19 cellular contexts compared by ENCODE assay signal in genomic region chr6:127475823-127476176, GRCh38. TPM values are rescaled to one million over a fixed set of nuclear protein-coding genes. Genes with fewer than 3 reads are reported as not detected.
A peak's percentile ranks its signal among the peaks of the same experiment; 100 is the strongest.
DNase-seq lines count a peak whose midpoint lies in the region; ATAC-seq, FAIRE-seq and TF ChIP-seq lines count a peak whose summit lies in the region.
"Had no signal": no experiment of that assay in that cellular context is flagged by ENCODE, and none has a peak within 500 bp of the region (broad histone marks: within the 10 kb centered on the region; RNA-seq: fewer than 3 reads in every experiment).

No MANE protein-coding gene starts in this region.

- TF ChIP-seq CTCF in HepG2 (CRISPR knock-in tag; IDR thresholded peaks at IDR 0.05): no peak
- TF ChIP-seq CTCF in right lobe of liver (IDR thresholded peaks at IDR 0.05): no peak
- TF ChIP-seq CTCF in WTC11 (IDR thresholded peaks at IDR 0.05): no peak
- no peak for TF ChIP-seq CTCF in nephron progenitor cell (IDR thresholded peaks at IDR 0.05)
- no peak for TF ChIP-seq CTCF in gastrocnemius medialis (IDR thresholded peaks at IDR 0.05 in 4 of 5, conservative IDR thresholded peaks at IDR 0.05 in 1 of 5)

- no peak overlapping the region for H2AFZ ChIP-seq in HepG2 (ENCODE audit: low read length)

- H3K9ac ChIP-seq in HepG2 (ENCODE audit: insufficient read depth, low read depth, low read length): no peak overlapping the region

- H3K27ac Mint-ChIP-seq in WTC11 (peak overlapping the region; percentile 15; the same call in 1 of the 2 replicates), nephron progenitor cell (peak overlapping the region; percentile 23)
- H3K27ac Mint-ChIP-seq: B cell; CD4-positive, alpha-beta T cell had no signal

- peaks cover 69% of the 10 kb centered on the region for H3K36me3 Mint-ChIP-seq in WTC11
- peaks cover 41% of the 10 kb centered on the region for H3K36me3 Mint-ChIP-seq in nephron progenitor cell (ENCODE audit: low read depth)

- H3K9me3 Mint-ChIP-seq in WTC11 (no peaks in the 10 kb centered on the region), nephron progenitor cell (no peaks in the 10 kb centered on the region)
- H3K9me3 Mint-ChIP-seq: CD4-positive, alpha-beta T cell; IgD-negative memory B cell had no signal

- H3K27ac ChIP-seq in HepG2 (ENCODE audit: extremely low read length, insufficient read depth, low read length): no peak overlapping the region
- no peak overlapping the region for H3K27ac ChIP-seq in right lobe of liver
- no peak overlapping the region for H3K27ac ChIP-seq in gastrocnemius medialis

- POLR2A ChIA-PET in HepG2 (lab: Yijun Ruan, JAX): no interaction called here
- POLR2A ChIA-PET in WTC11 (lab: Charles Lee): interaction anchor here (1.1 to 1.5 kb wide), 2 partner anchors 9 to 39 kb away, joined by 3 to 4 read pairs; no protein-coding TSS in a partner anchor

- H3K27me3 ChIP-seq in HepG2 (ENCODE audit: control insufficient read depth in 1 of 2, insufficient read depth in 2 of 2, low read length in 2 of 2): no peaks in the 10 kb centered on the region
- H3K27me3 ChIP-seq in right lobe of liver: no peaks in the 10 kb centered on the region
- no peaks in the 10 kb centered on the region for H3K27me3 ChIP-seq in gastrocnemius medialis

- TF ChIP-seq EP300 in HepG2 (IDR thresholded peaks at IDR 0.05; ENCODE audit: low read depth in 2 of 2, low read length in 2 of 2): no peak
- no peak for TF ChIP-seq EP300 in HepG2 (CRISPR knock-in tag; IDR thresholded peaks at IDR 0.05; ENCODE audit: borderline replicate concordance)

- H4K20me1 ChIP-seq in HepG2 (ENCODE audit: insufficient read depth, low read length): no peaks in the 10 kb centered on the region

- FAIRE-seq in HepG2 (lab: Jason Lieb, UNC): no peak

- intact Hi-C loops in HepG2 (cut with micrococcal nuclease; ENCODE audit: unreplicated experiment) (no loop called here), right lobe of liver (cut with DNase I) (loop anchor here in 1 of 2 donors (10.0 kb wide), 1 partner anchor 49 kb away; no protein-coding TSS in a partner anchor), gastrocnemius medialis (cut with DNase I; ENCODE audit: low total_unique reads) (no loop called here)

- in situ Hi-C loops in HepG2 (cut with HindIII; ENCODE audit: extremely low pct_ligation_motif_present, low pct_unique_long_range_greater_than_20kb): no loop called here
- in situ Hi-C loops in gastrocnemius medialis (cut with MboI; ENCODE audit: low sequenced_read_pairs in 4 of 4): no loop called here

- H3K4me3 ChIP-seq in HepG2 (replicated peaks in 1 of 3; ENCODE audit: insufficient read depth in 1 of 3, low read depth in 2 of 3, low read length in 3 of 3) (no peak overlapping the region), right lobe of liver (no peak overlapping the region), gastrocnemius medialis (no peak overlapping the region)

- 90% methylated on average over 34 of the region's 34 CpGs for WGBS in HepG2 (ENCODE audit: low lambda C conversion rate)
- WGBS in right lobe of liver (ENCODE audit: insufficient coverage, low coverage, low lambda C conversion rate, missing lambda C conversion rate): 85% methylated on average over 21 of the region's 34 CpGs

- no TSS peak for BruUV-seq in HepG2 (replicated peaks; lab: Mats Ljungman, UMichigan)

- TF ChIP-seq POLR2A in HepG2 (IDR thresholded peaks at IDR 0.05; ENCODE audit: insufficient read depth in 1 of 2, low read depth in 2 of 2, low read length in 2 of 2) (no peak), right lobe of liver (IDR thresholded peaks at IDR 0.05) (no peak), gastrocnemius medialis (IDR thresholded peaks at IDR 0.05) (no peak)

- ATAC-seq in HepG2: no peak
- ATAC-seq in right lobe of liver: no peak
- ATAC-seq in WTC11: no peak
- ATAC-seq in gastrocnemius medialis: no peak
- no peak for ATAC-seq in GM18511 (IDR thresholded peaks at IDR 0.05; ENCODE audit: unreplicated experiment)
- ATAC-seq: Panc1 had no signal

- H3K9me3 ChIP-seq in HepG2 (ENCODE audit: low read length) (no peaks in the 10 kb centered on the region), right lobe of liver (no peaks in the 10 kb centered on the region), gastrocnemius medialis (no peaks in the 10 kb centered on the region)

- no peak for TF ChIP-seq RAD21 in HepG2 (CRISPR knock-in tag; IDR thresholded peaks at IDR 0.05)

- no peaks in the 10 kb centered on the region for H3K4me1 ChIP-seq in HepG2 (ENCODE audit: insufficient read depth, low read length)
- peaks cover 0 to 4% (median 0%) of the 10 kb centered on the region in 4 donors for H3K4me1 ChIP-seq in right lobe of liver
- H3K4me1 ChIP-seq in gastrocnemius medialis: no peaks in the 10 kb centered on the region

- H3K4me2 ChIP-seq in HepG2 (ENCODE audit: low read depth, low read length): no peak overlapping the region

- CTCF ChIA-PET in HepG2 (lab: Yijun Ruan, JAX; ENCODE audit: low intra/inter-chr PET ratio, low total read pairs) (no interaction called here), WTC11 (lab: Charles Lee) (interaction anchor here (2.9 kb wide), 1 partner anchor 40 kb away, joined by 18 read pairs; no protein-coding TSS in a partner anchor)

- DNase-seq in HepG2 (ENCODE audit: low spot score) (no peak), right lobe of liver (no peak), WTC11 (ENCODE audit: low spot score) (no peak), nephron progenitor cell (no peak), gastrocnemius medialis (no peak), NCI-H524 treated with DMSO at 0.1 percent for 48 hours (lab: John Stamatoyannopoulos, UW) (no peak)
- DNase-seq: ACHN, DND-41, GF-D8, NCI-H1930, NCI-H2171, NCI-H446 treated with DMSO at 0.1 percent for 48 hours, NCI-H82, SHP77 treated with DMSO at 0.1 percent for 48 hours had no signal

- no peaks in the 10 kb centered on the region for H3K79me2 ChIP-seq in HepG2 (ENCODE audit: insufficient read depth, low read length)

- H3K4me1 Mint-ChIP-seq in WTC11 (peaks cover 17% of the 10 kb centered on the region), nephron progenitor cell (no peaks in the 10 kb centered on the region)
- H3K4me1 Mint-ChIP-seq: B cell had no signal

- H3K4me3 Mint-ChIP-seq in WTC11 (no peak overlapping the region), nephron progenitor cell (no peak overlapping the region)
- H3K4me3 Mint-ChIP-seq: B cell; CD4-positive, alpha-beta T cell; IgD-negative memory B cell had no signal

- H3K27me3 Mint-ChIP-seq in WTC11 (ENCODE audit: low read depth) (no peaks in the 10 kb centered on the region), nephron progenitor cell (ENCODE audit: low read depth, poor library complexity) (no peaks in the 10 kb centered on the region)
- H3K27me3 Mint-ChIP-seq: IgD-negative memory B cell had no signal

- H3K36me3 ChIP-seq in HepG2 (replicated peaks in 1 of 2; ENCODE audit: control insufficient read depth in 1 of 2, insufficient read depth in 2 of 2, low read length in 2 of 2): no peaks in the 10 kb centered on the region
- no peaks in the 10 kb centered on the region for H3K36me3 ChIP-seq in right lobe of liver
- H3K36me3 ChIP-seq in gastrocnemius medialis: no peaks in the 10 kb centered on the region

TF ChIP-seq in WTC11, 78 proteins besides CTCF, POLR2A, EP300 and RAD21 (continues in another document):
- no peak for TF ChIP-seq ATF1 (CRISPR knock-in tag; IDR thresholded peaks at IDR 0.05)

RNA-seq across cellular contexts. Expression of gene KIAA0408, which starts 16.6 kb away (rescaled TPM):
- total RNA-seq in HepG2 (2016; rRNA removed; fragmentation: Illumina TruSeq; extraction: Trizol) (not detected in 2 replicates), right lobe of liver (under 1 TPM in 4 of 6 experiments, not detected in 2; 0.06 to 0.33 (median 0.16) TPM), WTC11 (2021) (7.5 to 12.2 TPM (median 9.1 TPM) in 3 replicates), gastrocnemius medialis (10 to 100 TPM; 34.0 to 57.4 (median 44.8) TPM)
- not detected in 2 replicates for total RNA-seq in HepG2 (2016; cell fraction: cytosol; rRNA removed; fragmentation: Illumina TruSeq; extraction: Trizol; ENCODE audit: low read depth)
- not detected in 2 replicates for total RNA-seq in HepG2 (2016; cell fraction: insoluble cytoplasmic fraction; rRNA removed; fragmentation: Illumina TruSeq; extraction: Trizol)
- not detected in 2 replicates for total RNA-seq in HepG2 (2016; cell fraction: membrane; rRNA removed; fragmentation: Illumina TruSeq; extraction: Trizol)
- not detected in 2 replicates for total RNA-seq in HepG2 (2016; cell fraction: nucleus; rRNA removed; fragmentation: Illumina TruSeq; extraction: Trizol)
- not detected in 2 replicates for polyA plus RNA-seq in HepG2 (2011; rRNA removed)
- polyA plus RNA-seq in HepG2 (2011; cell fraction: cytosol; rRNA removed): not detected in 2 replicates
- 0.05 TPM in 1 of 2 replicates, not detected in the other for polyA plus RNA-seq in HepG2 (2011; cell fraction: nucleus; rRNA removed)
- polyA plus RNA-seq in HepG2 (2012): not detected in 2 replicates
- polyA plus RNA-seq in HepG2 (2016; cell fraction: cytosol; fragmentation: Illumina TruSeq; extraction: Trizol; ENCODE audit: low read depth): not detected in 2 replicates
- not detected in 2 replicates for polyA plus RNA-seq in HepG2 (2016; cell fraction: insoluble cytoplasmic fraction; fragmentation: Illumina TruSeq; extraction: Trizol; ENCODE audit: low read depth)
- not detected in 2 replicates for polyA plus RNA-seq in HepG2 (2016; cell fraction: membrane; fragmentation: Illumina TruSeq; extraction: Trizol; ENCODE audit: low read depth)
- polyA plus RNA-seq in HepG2 (2016; cell fraction: nucleus; fragmentation: Illumina TruSeq; extraction: Trizol; ENCODE audit: insufficient read depth, low read depth): not detected in 2 replicates
- polyA minus RNA-seq in HepG2 (2011; rRNA and poly(A)+ RNA removed; ENCODE audit: low replicate concordance): not detected in 2 replicates
- not detected in 2 replicates for polyA minus RNA-seq in HepG2 (2011; cell fraction: cytosol; rRNA and poly(A)+ RNA removed)
- polyA minus RNA-seq in HepG2 (2011; cell fraction: nucleus; rRNA and poly(A)+ RNA removed): not detected in 2 replicates
